ENCODE assay signal across 25 cellular contexts in the genomic region with DNA sequence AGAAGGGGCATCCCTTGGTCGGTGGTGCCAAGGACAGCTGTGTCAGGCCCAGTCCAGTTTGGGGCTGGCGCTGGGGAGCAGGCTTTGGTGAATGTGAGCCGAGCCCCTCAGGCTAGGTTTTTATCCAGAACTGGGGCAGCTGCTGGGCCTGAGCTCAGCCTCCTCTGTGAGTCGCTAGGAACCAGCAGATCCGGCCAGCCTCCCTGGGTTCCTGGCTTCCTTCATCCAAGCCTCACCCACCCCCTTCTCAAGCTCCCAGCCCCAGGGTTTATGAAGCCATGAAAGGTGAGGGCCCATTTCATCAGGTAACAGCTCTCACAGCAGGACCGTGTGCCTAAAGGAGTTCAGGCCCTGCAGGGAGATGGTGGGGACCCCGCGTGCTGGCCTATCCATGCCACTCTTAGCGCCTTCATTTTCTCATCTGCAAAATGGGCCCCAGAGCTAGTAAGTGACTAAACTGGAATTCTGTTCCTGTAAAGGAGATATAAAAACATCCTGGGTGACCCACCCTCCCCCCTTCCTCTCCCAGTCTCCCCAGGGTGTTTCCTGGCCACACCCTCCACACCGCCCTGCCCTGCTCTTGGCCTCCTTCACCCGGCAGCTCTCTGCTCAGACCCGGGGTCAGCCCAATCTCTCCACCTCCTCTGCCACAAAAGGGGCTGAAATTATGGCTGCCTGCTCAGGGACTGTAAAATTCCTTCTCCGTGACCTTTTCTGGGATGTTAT.
DNase-seq lines count a peak whose midpoint lies in the region; ATAC-seq, FAIRE-seq and TF ChIP-seq lines count a peak whose summit lies in the region.
"Had no signal": no experiment of that assay in that cellular context is flagged by ENCODE, and none has a peak within 500 bp of the region (broad histone marks: within the 10 kb centered on the region; RNA-seq: fewer than 3 reads in every experiment).

No MANE protein-coding gene starts in this region.

- peak overlapping the region; percentile 40; the same call in 1 of the 2 replicates for H3K4me2 ChIP-seq in OCI-LY1 (ENCODE audit: low read length)
- H3K4me2 ChIP-seq: neural progenitor cell had no signal

- H3K4me3 ChIP-seq in OCI-LY1 (ENCODE audit: low read depth, low read length, poor library complexity, severe bottlenecking) (no peak overlapping the region), H7 (ENCODE audit: insufficient read depth, low read depth, low read length) (no peak overlapping the region)
- H3K4me3 ChIP-seq: GM12878, HAP-1, lower lobe of right lung, neural progenitor cell, prostate gland, suprapubic skin had no signal

- H3K4me1 ChIP-seq in OCI-LY1 (ENCODE audit: insufficient read depth, low read length, severe bottlenecking) = peaks cover 33% of the 10 kb centered on the region
- H3K4me1 ChIP-seq: Caco-2, HAP-1, lower lobe of right lung, prostate gland, suprapubic skin had no signal

- FAIRE-seq in H54 (lab: Jason Lieb, UNC) = no peak
- FAIRE-seq: GM12878, HepG2, kidney, urothelium cell line had no signal

- peak overlapping the region; percentile 34; the same call in 1 of the 2 replicates for H3K9ac ChIP-seq in OCI-LY1 (ENCODE audit: low read length)
- H3K9ac ChIP-seq: neural progenitor cell had no signal

- intact Hi-C loops in left colon (cut with DNase I, micrococcal nuclease) = no loop called here

- DNase-seq in A172 (ENCODE audit: low spot score) = peak; percentile 55
- peak; percentile 78 for DNase-seq in H54 (ENCODE audit: insufficient read length, low spot score)
- peak; percentile 79 to 83 for DNase-seq in left colon
- no peak for DNase-seq in substantia nigra (lab: John Stamatoyannopoulos, UW)
- DNase-seq in activated CD4-positive, alpha-beta T cell treated with anti-CD3 and anti-CD28 coated beads, Interleukin-2, amount 50 U/mL, for 1 hour = no peak
- no peak for DNase-seq in hepatic stellate cell (ENCODE audit: low spot score)
- no peak for DNase-seq in H7
- DNase-seq: activated CD4-positive, alpha-beta T cell treated with anti-CD3 and anti-CD28 coated beads for 48 hours; activated naive CD4-positive, alpha-beta T cell treated with Interleukin-2 at 50 U/mL for 16 hours; activated T-cell treated with anti-CD3 and anti-CD28 coated beads, Interleukin-2, amount 50 U/mL, for 48 hours; amygdala; Caco-2; DMS79 treated with DMSO at 0.1 percent for 48 hours; kidney; lower lobe of right lung had no signal

- no peaks in the 10 kb centered on the region for H4K20me1 ChIP-seq in OCI-LY1 (ENCODE audit: insufficient read depth, low read length)

- H3K9me3 ChIP-seq in OCI-LY1 (ENCODE audit: low read length) = no peaks in the 10 kb centered on the region
- H3K9me3 ChIP-seq: Caco-2, HAP-1, lower lobe of right lung, prostate gland, suprapubic skin had no signal

- TF ChIP-seq CTCF in OCI-LY1 (IDR thresholded peaks at IDR 0.05; ENCODE audit: low read length) = no peak

- peak overlapping the region; percentile 94 for H3K27ac ChIP-seq in OCI-LY1 (ENCODE audit: low read depth, low read length, poor library complexity, severe bottlenecking)
- H3K27ac ChIP-seq in substantia nigra (ENCODE audit: low read depth, low read length, poor library complexity, severe bottlenecking) = no peak overlapping the region
- H3K27ac ChIP-seq: lower lobe of right lung, neural progenitor cell, prostate gland, suprapubic skin, VCaP had no signal

- H2AFZ ChIP-seq in OCI-LY1 (ENCODE audit: low read length) = no peak overlapping the region
- H2AFZ ChIP-seq: neural progenitor cell had no signal

- no peaks in the 10 kb centered on the region for H3K9me2 ChIP-seq in OCI-LY1 (ENCODE audit: low read depth, low read length)

- no peak for TF ChIP-seq POLR2A in H54 (IDR thresholded peaks at IDR 0.05; ENCODE audit: low read depth, low read length)

- H3K27me3 ChIP-seq in OCI-LY1 (ENCODE audit: insufficient read depth, low read length) = no peaks in the 10 kb centered on the region; the same call in 1 of the 2 replicates
- H3K27me3 ChIP-seq in H7 (ENCODE audit: control insufficient read depth, insufficient read depth, low read length) = no peaks in the 10 kb centered on the region; the same call in 1 of the 2 replicates
- H3K27me3 ChIP-seq: neural progenitor cell, suprapubic skin had no signal

- ATAC-seq in left colon = peak; percentile 94
- ATAC-seq: GM12878, HepG2, lower lobe of right lung, SK-N-SH treated with all-trans-retinoic acid at 6 μM for 48 hours had no signal

- H3F3A ChIP-seq in OCI-LY1 (ENCODE audit: insufficient read depth, low read length) = no peaks in the 10 kb centered on the region

- H3K79me2 ChIP-seq in OCI-LY1 (ENCODE audit: insufficient read depth, low read length) = no peaks in the 10 kb centered on the region

- H3K36me3 ChIP-seq in OCI-LY1 (ENCODE audit: insufficient read depth, low read length) = no peaks in the 10 kb centered on the region
- no peaks in the 10 kb centered on the region for H3K36me3 ChIP-seq in H7 (replicated peaks; ENCODE audit: control insufficient read depth, insufficient read depth, low read length)
- H3K36me3 ChIP-seq: HAP-1, lower lobe of right lung, neural progenitor cell, prostate gland, suprapubic skin had no signal

Comparison
In these comparisons a context has a peak if more than half of its experiments do, and no peak if none do; other contexts are left out.
1. DNase-seq: peak in A172 (single experiment), H54 (single experiment) and left colon (2 of 2); none in substantia nigra (0 of 49), activated CD4-positive, alpha-beta T cell treated with anti-CD3 and anti-CD28 coated beads, Interleukin-2, amount 50 U/mL, for 1 hour (single experiment), hepatic stellate cell (single experiment) and H7 (single experiment).